12 cellular contexts compared by ENCODE assay signal in genomic region chr2:27857417-27858172, GRCh38. TPM values are rescaled to one million over a fixed set of nuclear protein-coding genes. Genes with fewer than 3 reads are reported as not detected.
DNase-seq lines count a peak whose midpoint lies in the region; ATAC-seq and TF ChIP-seq lines count a peak whose summit lies in the region.
"Had no signal": no experiment of that assay in that cellular context is flagged by ENCODE, and none has a peak within 500 bp of the region (broad histone marks: within the 10 kb centered on the region; RNA-seq: fewer than 3 reads in every experiment).

No MANE protein-coding gene starts in this region.

- H3K9me3 Mint-ChIP-seq in activated CD4-positive, alpha-beta memory T cell treated with anti-CD3 and anti-CD28 coated beads for 36 hours: peaks cover 8% of the 10 kb centered on the region
- H3K9me3 Mint-ChIP-seq in GM23338: peaks cover 29% of the 10 kb centered on the region; the same call in 2 of the 3 replicates

- H3K4me3 ChIP-seq in fibroblast of villous mesenchyme (ENCODE audit: low read depth, low read length) (no peak overlapping the region), GM23338 (no peak overlapping the region), right cardiac atrium (ENCODE audit: low read length) (no peak overlapping the region)

- H3K27me3 Mint-ChIP-seq in activated CD4-positive, alpha-beta memory T cell treated with anti-CD3 and anti-CD28 coated beads for 36 hours: no peaks in the 10 kb centered on the region
- H3K27me3 Mint-ChIP-seq in GM23338 (ENCODE audit: insufficient read depth, low read depth, poor library complexity): no peaks in the 10 kb centered on the region

- no peaks in the 10 kb centered on the region; the same call in 1 of the 2 replicates for H3K36me3 ChIP-seq in GM23338 (ENCODE audit: insufficient read depth)

- peaks cover 11% of the 10 kb centered on the region for H3K36me3 Mint-ChIP-seq in activated CD4-positive, alpha-beta memory T cell treated with anti-CD3 and anti-CD28 coated beads for 36 hours
- no peaks in the 10 kb centered on the region for H3K36me3 Mint-ChIP-seq in GM23338 (ENCODE audit: low read depth)

- peak; percentile 59 for ATAC-seq in activated CD4-positive, CD25-positive, alpha-beta regulatory T cell treated with anti-CD3 and anti-CD28 coated beads, Interleukin-2, amount 50 U/mL, for 24 hours
- no peak for ATAC-seq in GM23338
- ATAC-seq in right cardiac atrium: no peak
- ATAC-seq: HCT116 had no signal

- H3K9me2 ChIP-seq in GM23338 (ENCODE audit: insufficient read depth): 0 out of 2 replicates have a peak, but pooled peaks cover 6% of the 10 kb centered on the region

- H3K27ac Mint-ChIP-seq in activated CD4-positive, alpha-beta memory T cell treated with anti-CD3 and anti-CD28 coated beads for 36 hours: peak overlapping the region; percentile 61
- no peak overlapping the region for H3K27ac Mint-ChIP-seq in GM23338

- H3K4me3 Mint-ChIP-seq in activated CD4-positive, alpha-beta memory T cell treated with anti-CD3 and anti-CD28 coated beads for 36 hours: no peak overlapping the region
- H3K4me3 Mint-ChIP-seq in GM23338: no peak overlapping the region

- H3K4me1 Mint-ChIP-seq in activated CD4-positive, alpha-beta memory T cell treated with anti-CD3 and anti-CD28 coated beads for 36 hours (ENCODE audit: low read depth): peaks cover 54% of the 10 kb centered on the region
- H3K4me1 Mint-ChIP-seq in GM23338: no peaks in the 10 kb centered on the region

- TF ChIP-seq CTCF in fibroblast of villous mesenchyme (IDR thresholded peaks at IDR 0.05; ENCODE audit: insufficient read depth, low read depth, low read length) (no peak), GM23338 (conservative IDR thresholded peaks at IDR 0.05; ENCODE audit: low read depth in 2 of 2) (no peak)

- H3K27me3 ChIP-seq in GM23338 (ENCODE audit: insufficient read depth) (no peaks in the 10 kb centered on the region; the same call in 1 of the 2 replicates), right cardiac atrium (ENCODE audit: control insufficient read depth, insufficient read depth) (no peaks in the 10 kb centered on the region)

- H3K27ac ChIP-seq in GM23338 (ENCODE audit: low read depth): no peak overlapping the region
- no peak overlapping the region for H3K27ac ChIP-seq in right cardiac atrium (ENCODE audit: low read length)

- no peaks in the 10 kb centered on the region for H3F3A ChIP-seq in GM23338 (replicated peaks; ENCODE audit: low read depth)

- intact Hi-C loops in activated CD4-positive, alpha-beta memory T cell treated with anti-CD3 and anti-CD28 coated beads for 36 hours (cut with micrococcal nuclease): loop anchor here (2.0 to 5.0 kb wide), 2 partner anchors 97 to 590 kb away; no protein-coding TSS in a partner anchor
- intact Hi-C loops in right cardiac atrium (cut with DNase I): no loop called here

- DNase-seq in activated CD4-positive, CD25-positive, alpha-beta regulatory T cell treated with anti-CD3 and anti-CD28 coated beads, Interleukin-2, amount 50 U/mL, for 72 hours: no peak
- DNase-seq in GM03348 (ENCODE audit: low spot score) (peak; percentile 29), fibroblast of villous mesenchyme (ENCODE audit: low read depth) (peak; percentile 75), NCI-H1930 (lab: John Stamatoyannopoulos, UW) (no peak), GM23338 (ENCODE audit: low spot score) (no peak), right cardiac atrium (no peak)
- peak; percentile 36 for DNase-seq in activated CD4-positive, alpha-beta memory T cell treated with anti-CD3 and anti-CD28 coated beads for 36 hours
- DNase-seq: ACHN, anterior cingulate cortex, NCI-H2029 had no signal

- 97% methylated on average over 4 of the region's 4 CpGs for WGBS in right cardiac atrium

- no peak overlapping the region for H3K4me2 ChIP-seq in GM23338

- no peak overlapping the region for H2AFZ ChIP-seq in GM23338

- no peaks in the 10 kb centered on the region for H3K9me3 ChIP-seq in right cardiac atrium (ENCODE audit: control insufficient read depth, low read length)

- POLR2A ChIA-PET in activated CD4-positive, alpha-beta memory T cell treated with anti-CD3 and anti-CD28 coated beads for 36 hours (lab: Charles Lee): interaction anchor here (0.7 to 1.4 kb wide), 4 partner anchors 33 to 592 kb away, joined by 3 to 5 read pairs (median 4); partner anchors contain the start of genes BABAM2, FOSL2 and RBKS

- H3K4me1 ChIP-seq in GM23338 (ENCODE audit: insufficient read depth) (no peaks in the 10 kb centered on the region), right cardiac atrium (ENCODE audit: control insufficient read depth, insufficient read depth, low read length) (peaks cover 1% of the 10 kb centered on the region)

- no peaks in the 10 kb centered on the region for H3K79me2 ChIP-seq in GM23338 (replicated peaks; ENCODE audit: insufficient read depth)

- CTCF ChIA-PET in activated CD4-positive, alpha-beta memory T cell treated with anti-CD3 and anti-CD28 coated beads for 36 hours (lab: Charles Lee): interaction anchor here (0.8 to 2.8 kb wide), 5 partner anchors 104 to 534 kb away, joined by 3 to 10 read pairs (median 3); no protein-coding TSS in a partner anchor

- no peaks in the 10 kb centered on the region for H4K20me1 ChIP-seq in GM23338 (replicated peaks; ENCODE audit: insufficient read depth)

TF ChIP-seq in GM23338, 12 proteins besides CTCF, POLR2A, EP300 and RAD21:
- no peak for TF ChIP-seq ETS1 (IDR thresholded peaks at IDR 0.05)

RNA-seq across cellular contexts. Expression of gene RBKS, which starts 32.6 kb away (rescaled TPM):
- 1 to 10 TPM; 9.2 to 9.7 TPM for total RNA-seq in activated CD4-positive, alpha-beta memory T cell treated with anti-CD3 and anti-CD28 coated beads for 36 hours
- 1.3 TPM in 2 replicates for total RNA-seq in fibroblast of villous mesenchyme
- 0.54 and 1.5 TPM in 2 replicates for total RNA-seq in GM23338 (2014; rRNA removed; shearing (Covaris generic))
- polyA plus RNA-seq in GM23338 (2016; fragmentation: Nextera tagmentation; extraction: Ambion mirVana): 1.3 and 1.5 TPM in 2 replicates
- total RNA-seq in right cardiac atrium: 1 to 10 TPM; 1.4 to 3.9 (median 2.6) TPM
- 3.4 TPM for polyA plus RNA-seq in right cardiac atrium

RNA-seq across cellular contexts. Expression of gene BABAM2, which starts 32.9 kb away (rescaled TPM):
- total RNA-seq in activated CD4-positive, alpha-beta memory T cell treated with anti-CD3 and anti-CD28 coated beads for 36 hours: 10 to 100 TPM; 72.3 to 76.6 TPM
- total RNA-seq in fibroblast of villous mesenchyme (28.5 and 29.0 TPM in 2 replicates), right cardiac atrium (10 to 100 TPM; 63.8 to 65.2 (median 64.2) TPM)
- 21.5 and 27.9 TPM in 2 replicates for total RNA-seq in GM23338 (2014; rRNA removed; shearing (Covaris generic))
- polyA plus RNA-seq in GM23338 (2016; fragmentation: Nextera tagmentation; extraction: Ambion mirVana) (17.8 and 18.4 TPM in 2 replicates), right cardiac atrium (45.2 TPM)

Comparison
In these comparisons a context has a peak if more than half of its experiments do, and no peak if none do; other contexts are left out.
1. ATAC-seq: peak in activated CD4-positive, CD25-positive, alpha-beta regulatory T cell treated with anti-CD3 and anti-CD28 coated beads, Interleukin-2, amount 50 U/mL, for 24 hours (2 of 2); none in GM23338 (single experiment) and right cardiac atrium (0 of 2).
2. DNase-seq: peak in GM03348 (single experiment), activated CD4-positive, alpha-beta memory T cell treated with anti-CD3 and anti-CD28 coated beads for 36 hours (single experiment) and fibroblast of villous mesenchyme (single experiment); none in activated CD4-positive, CD25-positive, alpha-beta regulatory T cell treated with anti-CD3 and anti-CD28 coated beads, Interleukin-2, amount 50 U/mL, for 72 hours (single experiment), NCI-H1930 (0 of 2), GM23338 (single experiment) and right cardiac atrium (0 of 3).